8 cellular contexts compared by ENCODE assay signal in the genomic region with DNA sequence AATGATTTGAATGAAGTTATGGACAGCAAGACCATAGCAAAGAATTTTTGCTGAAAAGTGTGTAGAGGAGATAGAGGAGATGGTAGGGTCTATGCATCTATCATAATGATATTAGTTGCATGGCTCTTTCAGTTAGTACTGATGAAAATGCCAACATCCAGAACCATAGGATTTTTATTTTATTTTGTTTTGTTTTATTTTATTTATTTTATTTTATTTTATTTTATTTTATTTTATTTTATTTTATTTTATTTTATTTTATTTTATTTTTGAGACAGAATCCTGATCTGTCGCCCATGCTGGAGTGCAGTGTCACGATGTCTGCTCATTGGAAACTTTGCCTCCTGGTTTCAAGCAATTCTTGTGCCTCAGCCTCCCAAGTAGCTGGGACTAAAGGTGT.
"Had no signal": no experiment of that assay in that cellular context is flagged by ENCODE, and none has a peak within 500 bp of the region (broad histone marks: within the 10 kb centered on the region; RNA-seq: fewer than 3 reads in every experiment).

No MANE protein-coding gene starts in this region.

- H3K9me3 Mint-ChIP-seq: HFFc6 had no signal

- DNase-seq: GM23248, GOT3, H7, H9, HCEC 1CT, HFFc6 had no signal

- H3K27ac Mint-ChIP-seq: GM23338, H9, HFFc6 had no signal

- H3K4me3 Mint-ChIP-seq: GM23338, H9, HFFc6 had no signal

- ATAC-seq: GM23338, HCT116 had no signal
